Comparison of ENCODE assay signal across 15 cellular contexts in genomic region chr6:15916581-15916980, GRCh38.
A peak's percentile ranks its signal among the peaks of the same experiment; 100 is the strongest.
DNase-seq lines count a peak whose midpoint lies in the region; ATAC-seq, FAIRE-seq and TF ChIP-seq lines count a peak whose summit lies in the region.
"Had no signal": no experiment of that assay in that cellular context is flagged by ENCODE, and none has a peak within 500 bp of the region (broad histone marks: within the 10 kb centered on the region; RNA-seq: fewer than 3 reads in every experiment).

No MANE protein-coding gene starts in this region.

- TF ChIP-seq CTCF in D721Med (IDR thresholded peaks at IDR 0.05; ENCODE audit: insufficient read depth, missing control alignments): no peak
- no peak for TF ChIP-seq CTCF in K562 (IDR thresholded peaks at IDR 0.05 in 2 of 3, conservative IDR thresholded peaks at IDR 0.05 in 1 of 3; ENCODE audit: insufficient read depth in 2 of 3, low read depth in 1 of 3, low read length in 3 of 3)
- TF ChIP-seq CTCF in neural progenitor cell (IDR thresholded peaks at IDR 0.05): no peak
- no peak for TF ChIP-seq CTCF in adrenal gland (IDR thresholded peaks at IDR 0.05)

- no peaks in the 10 kb centered on the region for H3K9me3 Mint-ChIP-seq in neural progenitor cell
- H3K9me3 Mint-ChIP-seq in activated T-cell treated with anti-CD3 and anti-CD28 coated beads, Interleukin-2, amount 50 U/mL, for 4 hours: no peaks in the 10 kb centered on the region
- H3K9me3 Mint-ChIP-seq: CD4-positive, alpha-beta memory T cell had no signal

- H2AFZ ChIP-seq in K562 (ENCODE audit: low read depth, low read length): no peak overlapping the region
- H2AFZ ChIP-seq in neural progenitor cell (replicated peaks): peak overlapping the region; percentile 14

- TF ChIP-seq EP300 in K562 (IDR thresholded peaks at IDR 0.05; ENCODE audit: low read length): no peak

- no peak overlapping the region for H3K27ac Mint-ChIP-seq in neural progenitor cell
- H3K27ac Mint-ChIP-seq: B cell had no signal

- POLR2A ChIA-PET in K562 (lab: Yijun Ruan, JAX): interaction anchor here (0.6 to 2.4 kb wide), 5 partner anchors 21 to 405 kb away, joined by 3 to 6 read pairs (median 4); no protein-coding TSS in a partner anchor

- no peaks in the 10 kb centered on the region for H4K20me1 ChIP-seq in K562 (replicated peaks; ENCODE audit: control insufficient read depth, insufficient read depth, low read length)
- H4K20me1 ChIP-seq in neural progenitor cell (ENCODE audit: low read depth): no peaks in the 10 kb centered on the region

- intact Hi-C loops in K562 (cut with micrococcal nuclease) (no loop called here), adrenal gland (cut with DNase I) (no loop called here)

- H3K4me1 ChIP-seq in K562 (replicated peaks in 1 of 2; ENCODE audit: control insufficient read depth in 2 of 2, insufficient read depth in 2 of 2, low read length in 2 of 2): peaks cover 8 to 26% of the 10 kb centered on the region in 2 experiments; a peak in 4 of 5 replicates
- H3K4me1 ChIP-seq in neural progenitor cell: no peaks in the 10 kb centered on the region
- no peaks in the 10 kb centered on the region for H3K4me1 ChIP-seq in adrenal gland (replicated peaks in 1 of 2)

- H3K4me2 ChIP-seq in K562 (ENCODE audit: insufficient read depth, low read length) (no peak overlapping the region), neural progenitor cell (no peak overlapping the region)

- peak; percentile 39 for ATAC-seq in K562
- ATAC-seq in activated T-cell treated with anti-CD3 and anti-CD28 coated beads, Interleukin-2, amount 50 U/mL, for 4 hours: no peak

- H3K36me3 Mint-ChIP-seq in neural progenitor cell: peaks cover 3% of the 10 kb centered on the region
- no peaks in the 10 kb centered on the region for H3K36me3 Mint-ChIP-seq in activated T-cell treated with anti-CD3 and anti-CD28 coated beads, Interleukin-2, amount 50 U/mL, for 4 hours (ENCODE audit: insufficient read depth)
- H3K36me3 Mint-ChIP-seq: CD4-positive, alpha-beta memory T cell had no signal

- DNase-seq in D721Med (ENCODE audit: insufficient read length, low spot score): no peak
- DNase-seq in NCI-H82 (lab: John Stamatoyannopoulos, UW): peak; percentile 95
- DNase-seq in K562 (ENCODE audit: extremely low read depth in 1 of 4, low spot score in 3 of 4): no peak
- DNase-seq in neural progenitor cell (ENCODE audit: low spot score): no peak
- no peak for DNase-seq in GM12891 (ENCODE audit: insufficient read length, low spot score)
- DNase-seq in adrenal gland: no peak
- no peak for DNase-seq in activated T-cell treated with anti-CD3 and anti-CD28 coated beads, Interleukin-2, amount 50 U/mL, for 4 hours
- DNase-seq: CD4-positive, alpha-beta memory T cell; DMS53; GOT3 had no signal

- H3K79me2 ChIP-seq in K562 (ENCODE audit: control insufficient read depth, insufficient read depth, low read length) (no peaks in the 10 kb centered on the region), neural progenitor cell (ENCODE audit: low read depth) (no peaks in the 10 kb centered on the region)

- H3K36me3 ChIP-seq in K562 (ENCODE audit: control insufficient read depth, insufficient read depth, low read length) (no peaks in the 10 kb centered on the region), neural progenitor cell (no peaks in the 10 kb centered on the region), adrenal gland (replicated peaks in 1 of 2) (no peaks in the 10 kb centered on the region)
- H3K36me3 ChIP-seq: HAP-1 had no signal

- no TSS peak for BruUV-seq in K562 (replicated peaks; lab: Mats Ljungman, UMichigan)

- no peaks in the 10 kb centered on the region for H3F3A ChIP-seq in neural progenitor cell (ENCODE audit: low read depth)

- TF ChIP-seq POLR2A in K562 (conservative IDR thresholded peaks at IDR 0.05) (no peak), GM12891 (IDR thresholded peaks at IDR 0.05; ENCODE audit: low read depth, low read length) (no peak), adrenal gland (IDR thresholded peaks at IDR 0.05) (no peak)

- peaks cover 15% of the 10 kb centered on the region for H3K4me1 Mint-ChIP-seq in neural progenitor cell
- H3K4me1 Mint-ChIP-seq in activated T-cell treated with anti-CD3 and anti-CD28 coated beads, Interleukin-2, amount 50 U/mL, for 4 hours (ENCODE audit: low read depth): peaks cover 15% of the 10 kb centered on the region
- H3K4me1 Mint-ChIP-seq: B cell; CD4-positive, alpha-beta memory T cell had no signal

- H3K9ac ChIP-seq in K562 (ENCODE audit: insufficient read depth in 1 of 2, low read depth in 2 of 2, low read length in 2 of 2) (no peak overlapping the region; a peak in 1 of 4 replicates), neural progenitor cell (no peak overlapping the region)

- TF ChIP-seq RAD21 in K562 (CRISPR knock-in tag; conservative IDR thresholded peaks at IDR 0.05 in 1 of 2, IDR thresholded peaks at IDR 0.05 in 1 of 2): no peak

- H3K4me3 ChIP-seq in K562: no peak overlapping the region
- no peak overlapping the region for H3K4me3 ChIP-seq in neural progenitor cell
- no peak overlapping the region for H3K4me3 ChIP-seq in adrenal gland
- H3K4me3 ChIP-seq: HAP-1 had no signal

- 46% methylated on average over 3 of the region's 3 CpGs for WGBS in K562 (ENCODE audit: insufficient coverage, low coverage, missing lambda C conversion rate)
- 71 to 100% (median 96%) methylated on average over 3 of the region's 3 CpGs for WGBS in adrenal gland, 4 donors

- H3K9me3 ChIP-seq in K562 (replicated peaks; ENCODE audit: control insufficient read depth, insufficient read depth, low read depth, low read length) (no peaks in the 10 kb centered on the region), neural progenitor cell (ENCODE audit: low read depth) (no peaks in the 10 kb centered on the region), adrenal gland (replicated peaks in 1 of 3) (no peaks in the 10 kb centered on the region)
- H3K9me3 ChIP-seq: HAP-1 had no signal

- H3K27me3 Mint-ChIP-seq in neural progenitor cell (ENCODE audit: insufficient read depth, low read depth): peaks cover 2% of the 10 kb centered on the region
- H3K27me3 Mint-ChIP-seq in activated T-cell treated with anti-CD3 and anti-CD28 coated beads, Interleukin-2, amount 50 U/mL, for 4 hours (ENCODE audit: low read depth): peaks cover 2% of the 10 kb centered on the region
- H3K27me3 Mint-ChIP-seq: B cell had no signal

- FAIRE-seq in D721Med (lab: Jason Lieb, UNC) (peak; percentile 76), K562 (lab: Jason Lieb, UNC) (no peak), GM12891 (lab: Jason Lieb, UNC) (no peak)
- FAIRE-seq: A204.1 had no signal

- H3K27me3 ChIP-seq in K562 (ENCODE audit: control insufficient read depth in 2 of 2, insufficient read depth in 2 of 2, low read length in 2 of 2): no peaks in the 10 kb centered on the region
- H3K27me3 ChIP-seq in neural progenitor cell: no peaks in the 10 kb centered on the region
- H3K27me3 ChIP-seq in adrenal gland: no peaks in the 10 kb centered on the region

- H3K9me1 ChIP-seq in K562 (ENCODE audit: control insufficient read depth, insufficient read depth, low read length): no peaks in the 10 kb centered on the region

- H3K27ac ChIP-seq in K562 (ENCODE audit: extremely low read depth, low read depth, low read length) (no peak overlapping the region), neural progenitor cell (no peak overlapping the region), adrenal gland (no peak overlapping the region)
- H3K27ac ChIP-seq: C4-2B, HL-60 had no signal

- CTCF ChIA-PET in K562 (lab: Yijun Ruan, JAX; ENCODE audit: low intra/inter-chr PET ratio): no interaction called here

- H3K4me3 Mint-ChIP-seq in neural progenitor cell: no peak overlapping the region
- no peak overlapping the region for H3K4me3 Mint-ChIP-seq in activated T-cell treated with anti-CD3 and anti-CD28 coated beads, Interleukin-2, amount 50 U/mL, for 4 hours
- H3K4me3 Mint-ChIP-seq: B cell; CD4-positive, alpha-beta memory T cell had no signal

- in situ Hi-C loops in K562 (cut with MboI): no loop called here

TF ChIP-seq in K562, 482 proteins besides CTCF, POLR2A, EP300 and RAD21 (continues in another document):
- TF ChIP-seq TBP (optimal IDR thresholded peaks at IDR 0.05; ENCODE audit: low read depth, low read length) (no peak), ZNF395 (CRISPR knock-in tag; IDR thresholded peaks at IDR 0.05) (0 out of 2 replicates have a peak, but pooled peaks have one; percentile 10), PHB2 (IDR thresholded peaks at IDR 0.05; ENCODE audit: low read depth) (no peak), PURB (CRISPR knock-in tag; IDR thresholded peaks at IDR 0.05; ENCODE audit: low read depth) (no peak), SMAD2 (IDR thresholded peaks at IDR 0.05; ENCODE audit: low read depth, low read length) (no peak), NEUROD1 (IDR thresholded peaks at IDR 0.05; ENCODE audit: borderline replicate concordance, low read depth, low read length, partially characterized antibody) (no peak)

TF ChIP-seq in GM12891, 5 proteins besides CTCF, POLR2A, EP300 and RAD21:
- TF ChIP-seq PAX5 (IDR thresholded peaks at IDR 0.05; ENCODE audit: insufficient read depth, low read length, severe bottlenecking) (no peak), POU2F2 (IDR thresholded peaks at IDR 0.05; ENCODE audit: low read depth, low read length) (no peak), TAF1 (IDR thresholded peaks at IDR 0.05; ENCODE audit: low read depth, low read length) (no peak), POLR2AphosphoS5 (IDR thresholded peaks at IDR 0.05; ENCODE audit: low read depth, low read length) (no peak), SPI1 (IDR thresholded peaks at IDR 0.05; ENCODE audit: low read depth, low read length) (no peak)
